Comparison of ENCODE assay signal across 19 cellular contexts in the genomic region with DNA sequence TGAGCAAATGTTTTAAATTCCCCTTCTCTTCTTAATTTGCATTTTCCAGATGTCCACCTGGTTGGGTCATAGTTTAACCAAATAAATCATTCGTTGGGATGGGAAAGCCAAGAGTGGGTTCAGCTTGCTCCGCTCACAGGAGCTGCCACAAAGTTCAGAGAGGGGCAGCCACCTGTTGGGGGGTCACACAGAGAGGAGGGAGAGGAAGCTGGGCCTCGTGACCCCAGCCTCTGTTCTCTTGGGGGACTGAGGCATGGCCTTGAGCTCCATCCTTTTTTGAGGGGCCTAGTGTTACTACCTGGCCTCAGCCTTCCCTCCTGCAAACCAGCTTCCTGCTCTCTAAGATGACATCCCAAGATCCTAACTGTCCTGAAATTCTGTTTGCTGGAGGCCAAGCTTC. TPM values are rescaled to one million over a fixed set of nuclear protein-coding genes. Genes with fewer than 3 reads are reported as not detected.
DNase-seq lines count a peak whose midpoint lies in the region; ATAC-seq, FAIRE-seq and TF ChIP-seq lines count a peak whose summit lies in the region.
"Had no signal": no experiment of that assay in that cellular context is flagged by ENCODE, and none has a peak within 500 bp of the region (broad histone marks: within the 10 kb centered on the region; RNA-seq: fewer than 3 reads in every experiment).

No MANE protein-coding gene starts in this region.

- TF ChIP-seq CTCF in GM12875 (IDR thresholded peaks at IDR 0.05; ENCODE audit: borderline replicate concordance, insufficient read depth, low read depth, low read length) (no peak), HCT116 (IDR thresholded peaks at IDR 0.05 in 2 of 3, conservative IDR thresholded peaks at IDR 0.05 in 1 of 3; ENCODE audit: borderline replicate concordance in 1 of 3, insufficient read depth in 1 of 3, low read depth in 2 of 3, low read length in 2 of 3) (no peak), OCI-LY7 (conservative IDR thresholded peaks at IDR 0.05; ENCODE audit: low read length) (no peak), D721Med (IDR thresholded peaks at IDR 0.05; ENCODE audit: insufficient read depth, missing control alignments) (no peak), left lung (IDR thresholded peaks at IDR 0.05) (no peak)

- no peak overlapping the region for H3K27ac ChIP-seq in HCT116 (ENCODE audit: low read depth, low read length)
- H3K27ac ChIP-seq in OCI-LY7 (ENCODE audit: low read depth, low read length, poor library complexity, severe bottlenecking): peak overlapping the region; percentile 98
- no peak overlapping the region for H3K27ac ChIP-seq in left lung
- H3K27ac ChIP-seq: A549, C4-2B, KMS-11 had no signal

- ATAC-seq in HCT116 (no peak), left lung (no peak), GM18498 (IDR thresholded peaks at IDR 0.05; ENCODE audit: unreplicated experiment) (no peak)
- ATAC-seq: A549 had no signal

- POLR2A ChIA-PET in HCT116 (lab: Charles Lee): no interaction called here
- POLR2A ChIA-PET in OCI-LY7 (lab: Charles Lee): interaction anchor here (1.1 to 7.6 kb wide), 2 partner anchors 10 to 26 kb away, joined by 3 to 201 read pairs; no protein-coding TSS in a partner anchor

- H3K4me1 ChIP-seq in HCT116 (ENCODE audit: control insufficient read depth in 1 of 2, insufficient read depth in 2 of 2, low read length in 2 of 2) (peaks cover 9 to 10% of the 10 kb centered on the region in 2 experiments; a peak in 3 of 4 replicates), OCI-LY7 (ENCODE audit: insufficient read depth, low read length, poor library complexity, severe bottlenecking) (peaks cover 75% of the 10 kb centered on the region), left lung (peaks cover 3 to 29% of the 10 kb centered on the region in 2 donors)
- H3K4me1 ChIP-seq: BE2C had no signal

- H3K9me3 ChIP-seq in HCT116 (ENCODE audit: control insufficient read depth in 1 of 2, insufficient read depth in 1 of 2, low read depth in 1 of 2, low read length in 2 of 2) (no peaks in the 10 kb centered on the region), OCI-LY7 (ENCODE audit: low read length) (no peaks in the 10 kb centered on the region), left lung (no peaks in the 10 kb centered on the region)
- H3K9me3 ChIP-seq: A549, BE2C had no signal

- CTCF ChIA-PET in HCT116 (lab: Charles Lee): no interaction called here
- CTCF ChIA-PET in OCI-LY7 (lab: Charles Lee; ENCODE audit: unreplicated experiment): interaction anchor here (1.0 kb wide), 2 partner anchors 10 to 11 kb away, joined by 3 read pairs; no protein-coding TSS in a partner anchor

- no peak for TF ChIP-seq RAD21 in HCT116 (IDR thresholded peaks at IDR 0.05; ENCODE audit: low read depth)

- RAD21 ChIA-PET in HCT116 (lab: Charles Lee; ENCODE audit: low non-redundant PET in 1 of 2, low total read pairs in 2 of 2, uncharacterized antibody in 2 of 2, unreplicated experiment in 2 of 2): no interaction called here

- no peak overlapping the region for H2AFZ ChIP-seq in HCT116 (ENCODE audit: low read depth, low read length, poor library complexity, severe bottlenecking)
- no peak overlapping the region for H2AFZ ChIP-seq in OCI-LY7 (ENCODE audit: low read length)

- no peak for FAIRE-seq in D721Med (lab: Jason Lieb, UNC)
- FAIRE-seq: A549, GM12892 had no signal

- BruUV-seq in HCT116 (replicated peaks; lab: Mats Ljungman, UMichigan) (TSS peak; percentile 31), OCI-LY7 (replicated peaks; lab: Mats Ljungman, UMichigan) (TSS peak; percentile 70)

- no peaks in the 10 kb centered on the region for H3K9me2 ChIP-seq in HCT116 (ENCODE audit: insufficient read depth)
- H3K9me2 ChIP-seq in OCI-LY7 (ENCODE audit: insufficient read depth, low read length): no peaks in the 10 kb centered on the region

- no peak for TF ChIP-seq POLR2A in HCT116 (IDR thresholded peaks at IDR 0.05; ENCODE audit: borderline replicate concordance, extremely low read depth, insufficient read depth, insufficient read length)

- H3K4me2 ChIP-seq in HCT116 (ENCODE audit: low read length) (no peak overlapping the region), OCI-LY7 (ENCODE audit: low read length) (peak overlapping the region; percentile 100)
- H3K4me2 ChIP-seq: A549, KMS-11 had no signal

- H3K4me3 ChIP-seq in GM12875 (ENCODE audit: low read depth, low read length) (peak overlapping the region; percentile 24), HCT116 (replicated peaks in 1 of 2; ENCODE audit: low read depth in 1 of 2, low read length in 2 of 2) (no peak overlapping the region), OCI-LY7 (ENCODE audit: low read depth, low read length, poor library complexity, severe bottlenecking) (peak overlapping the region; percentile 93), left lung (no peak overlapping the region)
- H3K4me3 ChIP-seq: A549 had no signal

- DNase-seq in HCT116 (ENCODE audit: low read depth, low spot score): no peak
- no peak for DNase-seq in OCI-LY7 (ENCODE audit: low spot score)
- DNase-seq in D721Med (ENCODE audit: insufficient read length, low spot score): no peak
- DNase-seq in left lung: no peak
- DNase-seq: BE2C; CD4-positive, alpha-beta memory T cell; DMS153; DMS79 treated with DMSO at 0.1 percent for 48 hours; GDM1; GOT3; H9; HFFc6 had no signal

- no peaks in the 10 kb centered on the region for H3K36me3 ChIP-seq in HCT116 (ENCODE audit: control insufficient read depth in 1 of 2, insufficient read depth in 2 of 2, low read length in 2 of 2)
- H3K36me3 ChIP-seq in OCI-LY7 (ENCODE audit: insufficient read depth, low read length): peaks cover 69% of the 10 kb centered on the region
- no peaks in the 10 kb centered on the region for H3K36me3 ChIP-seq in left lung
- H3K36me3 ChIP-seq: BE2C had no signal

- intact Hi-C loops in HCT116 (cut with micrococcal nuclease) (no loop called here), OCI-LY7 (cut with micrococcal nuclease; ENCODE audit: unreplicated experiment) (loop anchor here (10.0 kb wide), 2 partner anchors 497 to 643 kb away; partner anchors contain the start of genes ATP13A1, ELL and ZNF101), left lung (cut with DNase I) (no loop called here)

- H3K27me3 ChIP-seq in HCT116 (ENCODE audit: insufficient read depth, low read length): no peaks in the 10 kb centered on the region
- no peaks in the 10 kb centered on the region for H3K27me3 ChIP-seq in left lung
- H3K27me3 ChIP-seq: BE2C had no signal

- H4K20me1 ChIP-seq in HCT116 (ENCODE audit: insufficient read depth) (no peaks in the 10 kb centered on the region), OCI-LY7 (ENCODE audit: insufficient read depth, low read length) (peaks cover 12% of the 10 kb centered on the region; the same call in 1 of the 2 replicates)

- no peaks in the 10 kb centered on the region for H3K79me2 ChIP-seq in HCT116 (ENCODE audit: insufficient read depth, low read length)
- H3K79me2 ChIP-seq in OCI-LY7 (ENCODE audit: insufficient read depth, low read depth, low read length): peaks cover 75% of the 10 kb centered on the region

- no peak overlapping the region for H3K9ac ChIP-seq in HCT116 (ENCODE audit: low read length)
- H3K9ac ChIP-seq: KMS-11 had no signal

TF ChIP-seq in HCT116, 20 proteins besides CTCF, POLR2A, EP300 and RAD21:
- TF ChIP-seq EGR1 (IDR thresholded peaks at IDR 0.05; ENCODE audit: low read depth) (no peak), FOSL1 (IDR thresholded peaks at IDR 0.05; ENCODE audit: low read depth) (no peak), SP1 (IDR thresholded peaks at IDR 0.05; ENCODE audit: low read depth) (no peak), EZH2 (IDR thresholded peaks at IDR 0.05) (no peak)

RNA-seq across cellular contexts. Expression of gene MEF2B, which starts 2.5 kb away (rescaled TPM):
- total RNA-seq in HCT116 (2021; ENCODE audit: unreplicated experiment): 7.9 TPM
- 0.45 and 0.73 TPM in 2 replicates for polyA plus RNA-seq in HCT116 (2012)
- total RNA-seq in OCI-LY7 (2014; rRNA removed; shearing (Covaris generic)): 175 and 201 TPM in 2 replicates
- total RNA-seq in OCI-LY7 (2022): 295 and 304 TPM in 2 replicates
- total RNA-seq in left lung: 1 to 10 TPM; 1.1 to 2.3 TPM
- total RNA-seq: HT1080 had no signal

RNA-seq across cellular contexts. Expression of gene BORCS8, which starts 24.3 kb away (rescaled TPM):
- total RNA-seq in HCT116 (2021; ENCODE audit: unreplicated experiment): 17.1 TPM
- 7.0 and 9.9 TPM in 2 replicates for polyA plus RNA-seq in HCT116 (2012)
- 31.0 and 39.8 TPM in 2 replicates for total RNA-seq in OCI-LY7 (2014; rRNA removed; shearing (Covaris generic))
- total RNA-seq in OCI-LY7 (2022): 35.2 and 40.2 TPM in 2 replicates
- total RNA-seq in left lung: 10 to 100 TPM; 23.4 to 39.1 TPM

RNA-seq across cellular contexts. Expression of gene RFXANK, which starts 24.4 kb away (rescaled TPM):
- total RNA-seq in HCT116 (2021; ENCODE audit: unreplicated experiment) (78.9 TPM), OCI-LY7 (2022) (114 and 115 TPM in 2 replicates), left lung (10 to 100 TPM; 74.6 to 82.8 TPM)
- 99.7 and 103 TPM in 2 replicates for polyA plus RNA-seq in HCT116 (2012)
- 103 and 105 TPM in 2 replicates for total RNA-seq in OCI-LY7 (2014; rRNA removed; shearing (Covaris generic))

RNA-seq across cellular contexts. Expression of gene TMEM161A, which starts 29.3 kb away (rescaled TPM):
- 76.0 TPM for total RNA-seq in HCT116 (2021; ENCODE audit: unreplicated experiment)
- polyA plus RNA-seq in HCT116 (2012): 78.5 and 87.5 TPM in 2 replicates
- total RNA-seq in OCI-LY7 (2014; rRNA removed; shearing (Covaris generic)): 28.4 and 31.2 TPM in 2 replicates
- 38.1 and 40.5 TPM in 2 replicates for total RNA-seq in OCI-LY7 (2022)
- total RNA-seq in left lung: 10 to 100 TPM; 25.6 to 27.8 TPM

RNA-seq across cellular contexts. Expression of gene NR2C2AP, which starts 35.6 kb away (rescaled TPM):
- total RNA-seq in HCT116 (2021; ENCODE audit: unreplicated experiment): 45.3 TPM
- polyA plus RNA-seq in HCT116 (2012): 27.4 and 37.7 TPM in 2 replicates
- 28.6 and 29.7 TPM in 2 replicates for total RNA-seq in OCI-LY7 (2014; rRNA removed; shearing (Covaris generic))
- total RNA-seq in OCI-LY7 (2022): 21.2 and 27.3 TPM in 2 replicates
- total RNA-seq in left lung: 10 to 100 TPM; 10.4 to 22.3 TPM

Comparison
In these comparisons a context has a peak if more than half of its experiments do, and no peak if none do; other contexts are left out.
1. H3K4me3 ChIP-seq: peak in GM12875 (single experiment) and OCI-LY7 (single experiment); none in HCT116 (0 of 2) and left lung (0 of 2).
2. RNA of gene MEF2B, which starts 2.5 kb away (total RNA-seq): 175 to 304 TPM in OCI-LY7; 7.9 TPM in HCT116 (single experiment) and 1.1 to 2.3 TPM in left lung; every median in the first group is over 10 times any median in the second.